In genomic region chr6:21022343-21023107, GRCh38 we compare ENCODE assay signal across 8 cellular contexts.
A peak's percentile ranks its signal among the peaks of the same experiment; 100 is the strongest.
DNase-seq lines count a peak whose midpoint lies in the region; ATAC-seq and TF ChIP-seq lines count a peak whose summit lies in the region.

No MANE protein-coding gene starts in this region.

- CTCF ChIA-PET in HEK293T (lab: Yijun Ruan, JAX) = interaction anchor here (0.6 kb wide), 1 partner anchor 395 kb away, joined by 3 read pairs; no protein-coding TSS in a partner anchor

- DNase-seq in HEK293T (ENCODE audit: extremely low spot score) (peak; percentile 21), NCI-H1417 treated with DMSO at 0.1 percent for 48 hours (lab: John Stamatoyannopoulos, UW) (peak; percentile 7), choroid plexus epithelial cell (ENCODE audit: low read depth) (peak; percentile 40), retinal pigment epithelial cell (ENCODE audit: low read depth) (peak; percentile 98), Right ventricle myocardium superior (no peak)
- DNase-seq in stimulated activated CD4-positive, alpha-beta T cell treated with anti-CD3 and anti-CD28 coated beads, Interleukin-4, amount 100 ng/mL, for 4 hours = no peak
- DNase-seq in activated CD8-positive, alpha-beta memory T cell treated with anti-CD3 and anti-CD28 coated beads, Interleukin-2, amount 50 U/mL, for 48 hours = no peak

- POLR2A ChIA-PET in HEK293T (lab: Yijun Ruan, JAX) = no interaction called here

- TF ChIP-seq CTCF in choroid plexus epithelial cell (conservative IDR thresholded peaks at IDR 0.05; ENCODE audit: low read depth, low read length) = no peak
- TF ChIP-seq CTCF in retinal pigment epithelial cell (conservative IDR thresholded peaks at IDR 0.05; ENCODE audit: low read depth, low read length) = no peak

- intact Hi-C loops in Right ventricle myocardium superior (cut with DNase I) = no loop called here

- peak; percentile 26 for TF ChIP-seq POLR2A in GM15510 (IDR thresholded peaks at IDR 0.05; ENCODE audit: borderline replicate concordance, extremely low read depth, insufficient read length)

- ATAC-seq in Right ventricle myocardium superior (ENCODE audit: poor library complexity) = no peak

- H3K4me3 ChIP-seq in choroid plexus epithelial cell (ENCODE audit: low read depth, low read length) (no peak overlapping the region), retinal pigment epithelial cell (ENCODE audit: low read length) (no peak overlapping the region)

TF ChIP-seq in HEK293T, 16 proteins besides CTCF, POLR2A, EP300 and RAD21:
- no peak for TF ChIP-seq FOXM1 (IDR thresholded peaks at IDR 0.05; ENCODE audit: borderline replicate concordance)
- no peak for TF ChIP-seq FOXK2 (IDR thresholded peaks at IDR 0.05)
- TF ChIP-seq ARNT (IDR thresholded peaks at IDR 0.05) = no peak
- no peak for TF ChIP-seq ELF4 (IDR thresholded peaks at IDR 0.05)
- no peak for TF ChIP-seq TARDBP (IDR thresholded peaks at IDR 0.05)
- no peak for TF ChIP-seq ZNF384 (IDR thresholded peaks at IDR 0.05)
- TF ChIP-seq LEF1 (IDR thresholded peaks at IDR 0.05; ENCODE audit: borderline replicate concordance) = no peak
- TF ChIP-seq L3MBTL2 (conservative IDR thresholded peaks at IDR 0.05) = no peak
- TF ChIP-seq, protein P1, sequence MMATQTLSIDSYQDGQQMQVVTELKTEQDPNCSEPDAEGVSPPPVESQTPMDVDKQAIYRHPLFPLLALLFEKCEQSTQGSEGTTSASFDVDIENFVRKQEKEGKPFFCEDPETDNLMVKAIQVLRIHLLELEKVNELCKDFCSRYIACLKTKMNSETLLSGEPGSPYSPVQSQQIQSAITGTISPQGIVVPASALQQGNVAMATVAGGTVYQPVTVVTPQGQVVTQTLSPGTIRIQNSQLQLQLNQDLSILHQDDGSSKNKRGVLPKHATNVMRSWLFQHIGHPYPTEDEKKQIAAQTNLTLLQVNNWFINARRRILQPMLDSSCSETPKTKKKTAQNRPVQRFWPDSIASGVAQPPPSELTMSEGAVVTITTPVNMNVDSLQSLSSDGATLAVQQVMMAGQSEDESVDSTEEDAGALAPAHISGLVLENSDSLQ (IDR thresholded peaks at IDR 0.05) = no peak
- no peak for TF ChIP-seq NFRKB (IDR thresholded peaks at IDR 0.05)
- TF ChIP-seq BHLHE40 (IDR thresholded peaks at IDR 0.05; ENCODE audit: borderline replicate concordance) = no peak
- TF ChIP-seq SUZ12 (IDR thresholded peaks at IDR 0.05) = no peak
- no peak for TF ChIP-seq FOXA1 (IDR thresholded peaks at IDR 0.05)
- no peak for TF ChIP-seq HDGF (IDR thresholded peaks at IDR 0.05; ENCODE audit: borderline replicate concordance)
- no peak for TF ChIP-seq CTBP1 (IDR thresholded peaks at IDR 0.05; ENCODE audit: borderline replicate concordance)
- no peak for TF ChIP-seq SP1 (IDR thresholded peaks at IDR 0.05)

Comparison
In these comparisons a context has a peak if more than half of its experiments do, and no peak if none do; other contexts are left out.
1. DNase-seq: peak in HEK293T (single experiment), NCI-H1417 treated with DMSO at 0.1 percent for 48 hours (single experiment), choroid plexus epithelial cell (single experiment) and retinal pigment epithelial cell (single experiment); none in Right ventricle myocardium superior (single experiment), stimulated activated CD4-positive, alpha-beta T cell treated with anti-CD3 and anti-CD28 coated beads, Interleukin-4, amount 100 ng/mL, for 4 hours (0 of 2) and activated CD8-positive, alpha-beta memory T cell treated with anti-CD3 and anti-CD28 coated beads, Interleukin-2, amount 50 U/mL, for 48 hours (single experiment).